In genomic region chr11:122900803-122901202, GRCh38 we compare ENCODE assay signal across 22 cellular contexts. TPM values are rescaled to one million over a fixed set of nuclear protein-coding genes. Genes with fewer than 3 reads are reported as not detected.
DNase-seq lines count a peak whose midpoint lies in the region; ATAC-seq and TF ChIP-seq lines count a peak whose summit lies in the region.
"Had no signal": no experiment of that assay in that cellular context is flagged by ENCODE, and none has a peak within 500 bp of the region (broad histone marks: within the 10 kb centered on the region; RNA-seq: fewer than 3 reads in every experiment).

No MANE protein-coding gene starts in this region.

- H3F3A ChIP-seq in SK-N-SH (replicated peaks; ENCODE audit: insufficient read depth) (peaks cover 11% of the 10 kb centered on the region), smooth muscle cell (ENCODE audit: low read depth) (no peaks in the 10 kb centered on the region)

- peak; percentile 46 for DNase-seq in NCI-H2227 treated with DMSO at 0.1 percent for 48 hours (lab: John Stamatoyannopoulos, UW)
- DNase-seq in NCI-H2227 (lab: John Stamatoyannopoulos, UW; ENCODE audit: unreplicated experiment) = no peak
- peak; percentile 16 for DNase-seq in NCI-H774 (lab: John Stamatoyannopoulos, UW)
- DNase-seq in fibroblast of gingiva (ENCODE audit: low read depth) = peak; percentile 6
- DNase-seq in Right ventricle myocardium inferior (ENCODE audit: missing footprints) = no peak
- DNase-seq in SK-N-SH = no peak
- DNase-seq in smooth muscle cell (lab: John Stamatoyannopoulos, UW; ENCODE audit: unreplicated experiment) = no peak
- DNase-seq: activated gamma-delta T cell treated with Interleukin-2 at 50 U/mL for 16 hours; CD4-positive, CD25-positive, alpha-beta regulatory T cell; DMS153; KG1; lower lobe of right lung; NCI-H1436 treated with DMSO at 0.1 percent for 48 hours; NCI-H446 treated with DMSO at 0.1 percent for 48 hours; occipital lobe; SHP77; stimulated activated CD4-positive, alpha-beta T cell treated with anti-CD3 and anti-CD28 coated beads, Interleukin-15, amount 100 ng/mL, for 24 hours; trophoblast cell had no signal

- peaks cover 5% of the 10 kb centered on the region for H3K79me2 ChIP-seq in SK-N-SH (ENCODE audit: insufficient read depth)
- no peaks in the 10 kb centered on the region for H3K79me2 ChIP-seq in smooth muscle cell (ENCODE audit: low read depth)

- CTCF ChIA-PET in SK-N-SH (lab: Yijun Ruan, JAX) = interaction anchor here (1.0 to 1.3 kb wide), 2 partner anchors 120 to 122 kb away, joined by 3 to 4 read pairs; no protein-coding TSS in a partner anchor

- no peaks in the 10 kb centered on the region for H3K27me3 ChIP-seq in SK-N-SH (ENCODE audit: insufficient read depth)
- H3K27me3 ChIP-seq in smooth muscle cell (ENCODE audit: low read depth) = no peaks in the 10 kb centered on the region
- H3K27me3 ChIP-seq: right atrium auricular region had no signal

- intact Hi-C loops in Right ventricle myocardium inferior (cut with DNase I) = no loop called here

- TF ChIP-seq CTCF in SK-N-SH (IDR thresholded peaks at IDR 0.05) (no peak), smooth muscle cell (IDR thresholded peaks at IDR 0.05; ENCODE audit: borderline replicate concordance, insufficient read depth, poor library complexity, severe bottlenecking) (no peak)

- POLR2A ChIA-PET in SK-N-SH (lab: Yijun Ruan, JAX) = no interaction called here

- H2AFZ ChIP-seq in SK-N-SH (ENCODE audit: low read depth) (no peak overlapping the region), smooth muscle cell (ENCODE audit: low read depth) (no peak overlapping the region)

- no peak for TF ChIP-seq EP300 in SK-N-SH (IDR thresholded peaks at IDR 0.05; ENCODE audit: borderline replicate concordance in 1 of 2, low read depth in 1 of 2, low read length in 1 of 2)

- H3K9me3 ChIP-seq in SK-N-SH = no peaks in the 10 kb centered on the region
- H3K9me3 ChIP-seq in smooth muscle cell (replicated peaks; ENCODE audit: low read depth) = no peaks in the 10 kb centered on the region
- H3K9me3 ChIP-seq: A549, lower lobe of right lung, right atrium auricular region had no signal

- H3K9ac ChIP-seq in SK-N-SH = no peak overlapping the region
- H3K9ac ChIP-seq in smooth muscle cell (ENCODE audit: low read depth) = no peak overlapping the region

- H3K4me2 ChIP-seq in SK-N-SH = no peak overlapping the region
- no peak overlapping the region for H3K4me2 ChIP-seq in smooth muscle cell
- H3K4me2 ChIP-seq: A549 had no signal

- ATAC-seq in GM18868 (IDR thresholded peaks at IDR 0.05; ENCODE audit: unreplicated experiment) (peak; percentile 81), Right ventricle myocardium inferior (no peak)
- ATAC-seq: A549; lower lobe of right lung; stimulated activated memory B cell treated with anti-CD40 and anti-IgM and Interleukin-4, amounts not matched to agents 10 μg/mL and 1 μg/mL and 100 μg/mL, for 72 hours had no signal

- 74% methylated on average over 4 of the region's 4 CpGs for WGBS in SK-N-SH (ENCODE audit: low lambda C conversion rate)
- WGBS in smooth muscle cell (ENCODE audit: low lambda C conversion rate) = 79% methylated on average over 4 of the region's 4 CpGs

- no peak for TF ChIP-seq RAD21 in SK-N-SH (IDR thresholded peaks at IDR 0.05; ENCODE audit: low read length)

- H3K4me3 ChIP-seq in SK-N-SH (ENCODE audit: low read depth in 2 of 2, low read length in 1 of 2) (no peak overlapping the region), smooth muscle cell (no peak overlapping the region)
- H3K4me3 ChIP-seq: A549, lower lobe of right lung, right atrium auricular region had no signal

- H3K4me1 ChIP-seq in SK-N-SH (ENCODE audit: control insufficient read depth in 1 of 2, insufficient read depth in 2 of 2, low read depth in 1 of 2, low read length in 1 of 2) (no peaks in the 10 kb centered on the region; a peak in 1 of 4 replicates), smooth muscle cell (ENCODE audit: low read depth) (no peaks in the 10 kb centered on the region)
- H3K4me1 ChIP-seq: lower lobe of right lung, right atrium auricular region had no signal

- H3K9me2 ChIP-seq in SK-N-SH = no peaks in the 10 kb centered on the region

- H3K27ac ChIP-seq in SK-N-SH (ENCODE audit: low read depth in 2 of 2, low read length in 1 of 2) (no peak overlapping the region), smooth muscle cell (ENCODE audit: low read depth) (no peak overlapping the region)
- H3K27ac ChIP-seq: A549, lower lobe of right lung, right atrium auricular region had no signal

- H4K20me1 ChIP-seq in SK-N-SH (ENCODE audit: insufficient read depth) (no peaks in the 10 kb centered on the region), smooth muscle cell (ENCODE audit: low read depth) (no peaks in the 10 kb centered on the region)

- H3K36me3 ChIP-seq in SK-N-SH (replicated peaks in 1 of 2; ENCODE audit: control insufficient read depth in 1 of 2, insufficient read depth in 2 of 2, low read length in 1 of 2) (peaks cover 0 to 7% of the 10 kb centered on the region in 2 experiments), smooth muscle cell (ENCODE audit: low read depth) (no peaks in the 10 kb centered on the region)
- H3K36me3 ChIP-seq: lower lobe of right lung, right atrium auricular region had no signal

TF ChIP-seq in SK-N-SH, 30 proteins besides CTCF, POLR2A, EP300 and RAD21 (continues in another document):
- TF ChIP-seq MEF2A (IDR thresholded peaks at IDR 0.05; ENCODE audit: borderline replicate concordance, low read depth) (no peak), EZH2phosphoT487 (IDR thresholded peaks at IDR 0.05; ENCODE audit: borderline replicate concordance, low read depth) (no peak), NRF1 (IDR thresholded peaks at IDR 0.05; ENCODE audit: low read depth, low read length) (no peak), YY1 (IDR thresholded peaks at IDR 0.05; ENCODE audit: low read depth) (no peak), PBX3 (IDR thresholded peaks at IDR 0.05) (no peak), TEAD4 (IDR thresholded peaks at IDR 0.05; ENCODE audit: borderline replicate concordance, insufficient read depth) (no peak), SIN3A (IDR thresholded peaks at IDR 0.05; ENCODE audit: borderline replicate concordance, low read depth, low read length) (no peak), FOXM1 (IDR thresholded peaks at IDR 0.05; ENCODE audit: low read depth) (no peak), IRF3 (IDR thresholded peaks at IDR 0.05; ENCODE audit: low read depth, low read length) (no peak), CHD2 (IDR thresholded peaks at IDR 0.05; ENCODE audit: low read length, partially characterized antibody) (no peak), GATA2 (CRISPR knock-in tag; IDR thresholded peaks at IDR 0.05) (no peak), GABPA (IDR thresholded peaks at IDR 0.05; ENCODE audit: low read depth) (no peak), RCOR1 (IDR thresholded peaks at IDR 0.05; ENCODE audit: low read length) (no peak), JUND (IDR thresholded peaks at IDR 0.05) (no peak), ELF1 (IDR thresholded peaks at IDR 0.05) (no peak)
- TF ChIP-seq, protein P1, sequence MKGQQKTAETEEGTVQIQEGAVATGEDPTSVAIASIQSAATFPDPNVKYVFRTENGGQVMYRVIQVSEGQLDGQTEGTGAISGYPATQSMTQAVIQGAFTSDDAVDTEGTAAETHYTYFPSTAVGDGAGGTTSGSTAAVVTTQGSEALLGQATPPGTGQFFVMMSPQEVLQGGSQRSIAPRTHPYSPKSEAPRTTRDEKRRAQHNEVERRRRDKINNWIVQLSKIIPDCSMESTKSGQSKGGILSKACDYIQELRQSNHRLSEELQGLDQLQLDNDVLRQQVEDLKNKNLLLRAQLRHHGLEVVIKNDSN (IDR thresholded peaks at IDR 0.05; ENCODE audit: borderline replicate concordance, low read depth) = no peak
- TF ChIP-seq, protein P2, sequence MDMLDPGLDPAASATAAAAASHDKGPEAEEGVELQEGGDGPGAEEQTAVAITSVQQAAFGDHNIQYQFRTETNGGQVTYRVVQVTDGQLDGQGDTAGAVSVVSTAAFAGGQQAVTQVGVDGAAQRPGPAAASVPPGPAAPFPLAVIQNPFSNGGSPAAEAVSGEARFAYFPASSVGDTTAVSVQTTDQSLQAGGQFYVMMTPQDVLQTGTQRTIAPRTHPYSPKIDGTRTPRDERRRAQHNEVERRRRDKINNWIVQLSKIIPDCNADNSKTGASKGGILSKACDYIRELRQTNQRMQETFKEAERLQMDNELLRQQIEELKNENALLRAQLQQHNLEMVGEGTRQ (IDR thresholded peaks at IDR 0.05; ENCODE audit: borderline replicate concordance, low read depth, low read length) = no peak

RNA-seq across cellular contexts. Expression of gene JHY, which starts 18.2 kb away (rescaled TPM):
- total RNA-seq in Right ventricle myocardium inferior (2.1 TPM), smooth muscle cell (3.7 and 4.0 TPM in 2 replicates)
- polyA plus RNA-seq in SK-N-SH (2012; rRNA removed) (2.9 TPM in 2 replicates), smooth muscle cell (4.6 and 7.4 TPM in 2 replicates)
- polyA plus RNA-seq in SK-N-SH (2012; cell fraction: cytosol; rRNA removed) = 3.5 and 4.3 TPM in 2 replicates
- 2.3 and 2.8 TPM in 2 replicates for polyA plus RNA-seq in SK-N-SH (2012; cell fraction: nucleus; rRNA removed)

Comparison
In these comparisons a context has a peak if more than half of its experiments do, and no peak if none do; other contexts are left out.
1. DNase-seq: peak in NCI-H2227 treated with DMSO at 0.1 percent for 48 hours (single experiment), NCI-H774 (single experiment) and fibroblast of gingiva (single experiment); none in NCI-H2227 (single experiment), Right ventricle myocardium inferior (single experiment), SK-N-SH (single experiment) and smooth muscle cell (single experiment).